33 cellular contexts compared by ENCODE assay signal in genomic region chr10:103457176-103457712, GRCh38. TPM values are rescaled to one million over a fixed set of nuclear protein-coding genes. Genes with fewer than 3 reads are reported as not detected.
A peak's percentile ranks its signal among the peaks of the same experiment; 100 is the strongest.
DNase-seq lines count a peak whose midpoint lies in the region; ATAC-seq and TF ChIP-seq lines count a peak whose summit lies in the region.
"Had no signal": no experiment of that assay in that cellular context is flagged by ENCODE, and none has a peak within 500 bp of the region (broad histone marks: within the 10 kb centered on the region; RNA-seq: fewer than 3 reads in every experiment).

No MANE protein-coding gene starts in this region.

- in situ Hi-C loops in brain microvascular endothelial cell (cut with HindIII; ENCODE audit: low pct_ligation_motif_present, low sequenced_read_pairs): no loop called here

- no peak for ATAC-seq in T-helper 17 cell
- no peak for ATAC-seq in natural killer cell
- ATAC-seq in WTC11: no peak
- ATAC-seq in HG02981 (IDR thresholded peaks at IDR 0.05; ENCODE audit: unreplicated experiment): no peak
- ATAC-seq: HCT116; stimulated activated naive CD8-positive, alpha-beta T cell treated with anti-CD3 and anti-CD28 coated beads, Interleukin-15, Interleukin-2, amounts not matched to agents 100 U/mL and 50 U/mL, for 24 hours had no signal

- CTCF ChIA-PET in WTC11 (lab: Charles Lee): interaction anchor here (1.0 kb wide), 1 partner anchor 26 kb away, joined by 4 read pairs; no protein-coding TSS in a partner anchor

- H3K9me3 Mint-ChIP-seq in natural killer cell (no peaks in the 10 kb centered on the region), WTC11 (no peaks in the 10 kb centered on the region)
- H3K9me3 Mint-ChIP-seq: activated CD4-positive, alpha-beta T cell treated with anti-CD3 and anti-CD28 coated beads, Interleukin-2, amount 10 ng/mL, durations not matched to agents 24 days and 14 days; CD8-positive, alpha-beta memory T cell; nephron had no signal

- no peak for TF ChIP-seq CTCF in natural killer cell (IDR thresholded peaks at IDR 0.05)
- TF ChIP-seq CTCF in brain microvascular endothelial cell (IDR thresholded peaks at IDR 0.05; ENCODE audit: low read depth, low read length, missing control alignments): no peak
- no peak for TF ChIP-seq CTCF in WTC11 (IDR thresholded peaks at IDR 0.05)

- H3K27ac Mint-ChIP-seq in T-helper 17 cell (peak overlapping the region; percentile 53), natural killer cell (peak overlapping the region; percentile 69 to 73), WTC11 (no peak overlapping the region)
- H3K27ac Mint-ChIP-seq: activated CD4-positive, alpha-beta T cell treated with anti-CD3 and anti-CD28 coated beads, Interleukin-2, amount 10 ng/mL, durations not matched to agents 24 days and 14 days; nephron had no signal

- H3K27me3 Mint-ChIP-seq in T-helper 17 cell (no peaks in the 10 kb centered on the region), natural killer cell (ENCODE audit: low read depth in 2 of 2) (no peaks in the 10 kb centered on the region), WTC11 (ENCODE audit: low read depth) (no peaks in the 10 kb centered on the region)
- H3K27me3 Mint-ChIP-seq: activated CD4-positive, alpha-beta T cell treated with anti-CD3 and anti-CD28 coated beads, Interleukin-2, amount 10 ng/mL, durations not matched to agents 24 days and 14 days; CD8-positive, alpha-beta memory T cell had no signal

- H3K9me3 ChIP-seq in BLaER1 treated with 17β-estradiol and CSF1 and Interleukin-3, amounts not matched to agents 10 nM and 100 nM (replicated peaks in 1 of 11): no peaks in the 10 kb centered on the region
- H3K9me3 ChIP-seq in T-helper 17 cell (ENCODE audit: control insufficient read depth, low read length, poor library complexity, severe bottlenecking): no peaks in the 10 kb centered on the region
- H3K9me3 ChIP-seq: right atrium auricular region, thyroid gland had no signal

- no peaks in the 10 kb centered on the region for H3K27me3 ChIP-seq in BLaER1 treated with 17β-estradiol and CSF1 and Interleukin-3, amounts not matched to agents 10 nM and 100 nM
- H3K27me3 ChIP-seq in brain microvascular endothelial cell (replicated peaks): no peaks in the 10 kb centered on the region
- H3K27me3 ChIP-seq: cardiac muscle cell, right atrium auricular region, thyroid gland had no signal

- peak overlapping the region in 10 of 11 experiments; percentile 21 to 74 (median 52); a peak in 18 of 22 replicates for H3K4me2 ChIP-seq in BLaER1 treated with 17β-estradiol and CSF1 and Interleukin-3, amounts not matched to agents 10 nM and 100 nM
- H3K4me2 ChIP-seq: PC-9 had no signal

- H3K36me3 Mint-ChIP-seq in T-helper 17 cell (ENCODE audit: low read depth) (no peaks in the 10 kb centered on the region), natural killer cell (no peaks in the 10 kb centered on the region), WTC11 (no peaks in the 10 kb centered on the region)

- H4K20me1 ChIP-seq in BLaER1 treated with 17β-estradiol and CSF1 and Interleukin-3, amounts not matched to agents 10 nM and 100 nM: no peaks in the 10 kb centered on the region

- no peak overlapping the region for H3K4me3 ChIP-seq in BLaER1 treated with 17β-estradiol and CSF1 and Interleukin-3, amounts not matched to agents 10 nM and 100 nM
- H3K4me3 ChIP-seq in brain microvascular endothelial cell (ENCODE audit: low read depth, low read length): no peak overlapping the region
- H3K4me3 ChIP-seq: cardiac muscle cell, PC-9, right atrium auricular region, thyroid gland had no signal

- intact Hi-C loops in natural killer cell (cut with micrococcal nuclease): no loop called here

- peaks cover 35 to 66% (median 57%) of the 10 kb centered on the region in 10 experiments for H3K4me1 ChIP-seq in BLaER1 treated with 17β-estradiol and CSF1 and Interleukin-3, amounts not matched to agents 10 nM and 100 nM

- H3K36me3 ChIP-seq in BLaER1 treated with 17β-estradiol and CSF1 and Interleukin-3, amounts not matched to agents 10 nM and 100 nM: no peaks in the 10 kb centered on the region
- no peaks in the 10 kb centered on the region for H3K36me3 ChIP-seq in brain microvascular endothelial cell (replicated peaks)
- H3K36me3 ChIP-seq: cardiac muscle cell, right atrium auricular region, thyroid gland had no signal

- H3K27ac ChIP-seq in BLaER1 treated with 17β-estradiol and CSF1 and Interleukin-3, amounts not matched to agents 10 nM and 100 nM: peak overlapping the region in 6 of 11 experiments; percentile 9 to 48 (median 32); a peak in 7 of 22 replicates
- H3K27ac ChIP-seq in brain microvascular endothelial cell: no peak overlapping the region
- H3K27ac ChIP-seq: cardiac muscle cell, parathyroid adenoma, PC-9, right atrium auricular region, thyroid gland had no signal

- POLR2A ChIA-PET in WTC11 (lab: Charles Lee): no interaction called here

- H3K4me1 Mint-ChIP-seq in T-helper 17 cell (peaks cover 23% of the 10 kb centered on the region), natural killer cell (peaks cover 36 to 38% of the 10 kb centered on the region in 2 donors), WTC11 (peaks cover 3% of the 10 kb centered on the region; the same call in 1 of the 2 replicates)

- peak overlapping the region in 6 of 11 experiments; percentile 2 to 49 (median 17); a peak in 6 of 22 replicates for H3K9ac ChIP-seq in BLaER1 treated with 17β-estradiol and CSF1 and Interleukin-3, amounts not matched to agents 10 nM and 100 nM
- H3K9ac ChIP-seq: parathyroid adenoma had no signal

- no peak overlapping the region for H3K4me3 Mint-ChIP-seq in T-helper 17 cell
- H3K4me3 Mint-ChIP-seq in natural killer cell: peak overlapping the region; percentile 40
- H3K4me3 Mint-ChIP-seq in WTC11: no peak overlapping the region
- H3K4me3 Mint-ChIP-seq: activated CD4-positive, alpha-beta T cell treated with anti-CD3 and anti-CD28 coated beads, Interleukin-2, amount 10 ng/mL, durations not matched to agents 24 days and 14 days; nephron had no signal

- DNase-seq in DMS 273 (lab: John Stamatoyannopoulos, UW; ENCODE audit: unreplicated experiment) (peak; percentile 35), DMS 273 treated with DMSO at 0.1 percent for 48 hours (lab: John Stamatoyannopoulos, UW) (no peak), T-helper 17 cell (no peak), natural killer cell (no peak), brain microvascular endothelial cell (no peak), WTC11 (ENCODE audit: low spot score) (no peak)
- DNase-seq: 8988T; activated CD4-positive, alpha-beta T cell treated with anti-CD3 and anti-CD28 coated beads, Interleukin-2, amount 10 ng/mL, durations not matched to agents 24 days and 14 days; activated gamma-delta T cell treated with Interleukin-2 at 50 U/mL for 16 hours; AML-193; amygdala; CD8-positive, alpha-beta memory T cell; hypothalamus; midbrain; NCI-H1105; NCI-H2081 treated with DMSO at 0.1 percent for 48 hours; NCI-H510A; PC-9; SIG-M5; stimulated activated CD4-positive, alpha-beta T cell treated with anti-CD3 and anti-CD28 coated beads, Interleukin-12 subunit alpha, Interleukin-12 subunit beta, amount 100 ng/mL, for 4 hours; stimulated activated CD4-positive, alpha-beta T cell treated with anti-CD3 and anti-CD28 coated beads, Interleukin-4, amount 100 ng/mL, for 24 hours; stimulated activated naive CD8-positive, alpha-beta T cell treated with anti-CD3 and anti-CD28 coated beads, Interleukin-15, Interleukin-2, amounts not matched to agents 100 U/mL and 50 U/mL, for 24 hours; thyroid gland had no signal

TF ChIP-seq in WTC11, 78 proteins besides CTCF, POLR2A, EP300 and RAD21 (continues in another document):
- no peak for TF ChIP-seq MLX (CRISPR knock-in tag; IDR thresholded peaks at IDR 0.05)
- no peak for TF ChIP-seq ATF1 (CRISPR knock-in tag; IDR thresholded peaks at IDR 0.05)
- TF ChIP-seq, protein P1, sequence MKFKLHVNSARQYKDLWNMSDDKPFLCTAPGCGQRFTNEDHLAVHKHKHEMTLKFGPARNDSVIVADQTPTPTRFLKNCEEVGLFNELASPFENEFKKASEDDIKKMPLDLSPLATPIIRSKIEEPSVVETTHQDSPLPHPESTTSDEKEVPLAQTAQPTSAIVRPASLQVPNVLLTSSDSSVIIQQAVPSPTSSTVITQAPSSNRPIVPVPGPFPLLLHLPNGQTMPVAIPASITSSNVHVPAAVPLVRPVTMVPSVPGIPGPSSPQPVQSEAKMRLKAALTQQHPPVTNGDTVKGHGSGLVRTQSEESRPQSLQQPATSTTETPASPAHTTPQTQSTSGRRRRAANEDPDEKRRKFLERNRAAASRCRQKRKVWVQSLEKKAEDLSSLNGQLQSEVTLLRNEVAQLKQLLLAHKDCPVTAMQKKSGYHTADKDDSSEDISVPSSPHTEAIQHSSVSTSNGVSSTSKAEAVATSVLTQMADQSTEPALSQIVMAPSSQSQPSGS (CRISPR knock-in tag; IDR thresholded peaks at IDR 0.05; ENCODE audit: borderline replicate concordance, low read depth): no peak
- TF ChIP-seq SOX15 (CRISPR knock-in tag; IDR thresholded peaks at IDR 0.05): no peak
- no peak for TF ChIP-seq PRRX2 (CRISPR knock-in tag; IDR thresholded peaks at IDR 0.05)
- no peak for TF ChIP-seq GABPB1 (CRISPR knock-in tag; IDR thresholded peaks at IDR 0.05)
- TF ChIP-seq MXD4 (CRISPR knock-in tag; IDR thresholded peaks at IDR 0.05; ENCODE audit: borderline replicate concordance): no peak
- no peak for TF ChIP-seq ZNF671 (CRISPR knock-in tag; IDR thresholded peaks at IDR 0.05)
- no peak for TF ChIP-seq NR2C2 (CRISPR knock-in tag; IDR thresholded peaks at IDR 0.05)
- no peak for TF ChIP-seq SMAD3 (CRISPR knock-in tag; IDR thresholded peaks at IDR 0.05; ENCODE audit: borderline replicate concordance)
- no peak for TF ChIP-seq CREM (CRISPR knock-in tag; IDR thresholded peaks at IDR 0.05)

RNA-seq across cellular contexts. Expression of gene CALHM1, which starts 1.5 kb away (rescaled TPM):
- total RNA-seq in T-helper 17 cell (not detected), natural killer cell (under 1 TPM in 2 of 3 donors, not detected in 1; 0.23 to 0.57 TPM), WTC11 (2021) (0.30 to 0.55 TPM (median 0.39 TPM) in 3 replicates)
- total RNA-seq: activated CD4-positive, alpha-beta T cell treated with anti-CD3 and anti-CD28 coated beads, Interleukin-2, amount 10 ng/mL, durations not matched to agents 24 days and 14 days; cardiac muscle cell; CD8-positive, alpha-beta memory T cell; dermis microvascular lymphatic vessel endothelial cell; fibroblast of lung; liver; PC-9; right atrium auricular region; thyroid gland had no signal

RNA-seq across cellular contexts. Expression of gene CALHM2, which starts 5.1 kb away (rescaled TPM):
- total RNA-seq in T-helper 17 cell (10 to 100 TPM; 15.5 to 23.6 TPM), natural killer cell (10 to 100 TPM; 26.6 to 55.2 (median 37.2) TPM), WTC11 (2021) (1.8 to 2.4 TPM (median 1.9 TPM) in 3 replicates)

RNA-seq across cellular contexts. Expression of gene CALHM3, which starts 21.8 kb away (rescaled TPM):
- total RNA-seq in T-helper 17 cell (not detected), natural killer cell (not detected), WTC11 (2021) (0.13 to 0.18 TPM (median 0.16 TPM) in 3 replicates)
- total RNA-seq: activated CD4-positive, alpha-beta T cell treated with anti-CD3 and anti-CD28 coated beads, Interleukin-2, amount 10 ng/mL, durations not matched to agents 24 days and 14 days; cardiac muscle cell; CD8-positive, alpha-beta memory T cell; dermis microvascular lymphatic vessel endothelial cell; fibroblast of lung; right atrium auricular region; thyroid gland had no signal

RNA-seq across cellular contexts. Expression of gene NEURL1, which starts 36.3 kb away (rescaled TPM):
- total RNA-seq in T-helper 17 cell (1 to 10 TPM in 1 of 2 donors, under 1 TPM in 1; 0.50 to 1.1 TPM), natural killer cell (1 to 10 TPM in 2 of 3 donors, under 1 TPM in 1; 0.95 to 8.5 (median 1.5) TPM), WTC11 (2021) (0.66 to 1.2 TPM (median 0.99 TPM) in 3 replicates)
- total RNA-seq: fibroblast of lung had no signal
